ENCODE assay signal across 8 cellular contexts in genomic region chr22:20080445-20080775, GRCh38. TPM values are rescaled to one million over a fixed set of nuclear protein-coding genes. Genes with fewer than 3 reads are reported as not detected.
DNase-seq lines count a peak whose midpoint lies in the region; ATAC-seq and TF ChIP-seq lines count a peak whose summit lies in the region.

No MANE protein-coding gene starts in this region.

- peaks cover 60% of the 10 kb centered on the region for H3K79me2 ChIP-seq in DND-41 (ENCODE audit: insufficient read depth, low read length)

- H3K9me3 ChIP-seq in DND-41 (ENCODE audit: insufficient read depth, low read length, severe bottlenecking) (no peaks in the 10 kb centered on the region), breast epithelium (no peaks in the 10 kb centered on the region)

- H3K27ac ChIP-seq in DND-41 (ENCODE audit: low read length): peak overlapping the region; percentile 83
- peak overlapping the region; percentile 90 to 96 for H3K27ac ChIP-seq in breast epithelium

- no peak for TF ChIP-seq POLR2A in breast epithelium (IDR thresholded peaks at IDR 0.05)

- peaks cover 44% of the 10 kb centered on the region for H4K20me1 ChIP-seq in DND-41 (ENCODE audit: insufficient read depth, low read length)

- ATAC-seq in DND-41 (ENCODE audit: insufficient read depth, low read depth) (peak; percentile 68), GM19468 (IDR thresholded peaks at IDR 0.05; ENCODE audit: extremely low read depth, unreplicated experiment) (peak; percentile 56)

- peak overlapping the region; percentile 85 for H3K9ac ChIP-seq in DND-41 (ENCODE audit: low read depth, low read length)

- TF ChIP-seq CTCF in DND-41 (IDR thresholded peaks at IDR 0.05; ENCODE audit: borderline replicate concordance, extremely low read depth, low read length, poor library complexity, severe bottlenecking): no peak
- no peak for TF ChIP-seq CTCF in breast epithelium (IDR thresholded peaks at IDR 0.05)

- DNase-seq in DND-41 (peak; percentile 75), HK-2 (ENCODE audit: unreplicated experiment) (peak; percentile 52), T-helper 9 cell (peak; percentile 67), breast epithelium (ENCODE audit: low spot score in 2 of 2) (peak in 1 of 2 donors; percentile 29), iris pigment epithelial cell (ENCODE audit: low read depth) (peak; percentile 48), DMS153 treated with DMSO at 0.1 percent for 48 hours (lab: John Stamatoyannopoulos, UW; ENCODE audit: unreplicated experiment) (no peak)
- peak; percentile 24 to 50 for DNase-seq in stimulated activated CD4-positive, alpha-beta T cell treated with anti-CD3 and anti-CD28 coated beads, Interleukin-1b, Interleukin-23, amount 100 ng/mL, for 1 hour (ENCODE audit: low read depth in 2 of 2)

- H3K27me3 ChIP-seq in DND-41 (ENCODE audit: insufficient read depth, low read length, poor library complexity): no peaks in the 10 kb centered on the region
- no peaks in the 10 kb centered on the region for H3K27me3 ChIP-seq in breast epithelium

- H2AFZ ChIP-seq in DND-41 (ENCODE audit: low read depth, low read length): peak overlapping the region; percentile 71

- peaks cover 56% of the 10 kb centered on the region for H3K4me1 ChIP-seq in DND-41 (ENCODE audit: insufficient read depth, low read length)
- H3K4me1 ChIP-seq in breast epithelium: peaks cover 4 to 9% of the 10 kb centered on the region in 2 donors

- H3K36me3 ChIP-seq in DND-41 (ENCODE audit: insufficient read depth, low read length): peaks cover 43% of the 10 kb centered on the region
- H3K36me3 ChIP-seq in breast epithelium: no peaks in the 10 kb centered on the region

- intact Hi-C loops in breast epithelium (cut with DNase I; ENCODE audit: low total_unique reads): no loop called here

- peak overlapping the region; percentile 97 for H3K4me2 ChIP-seq in DND-41 (ENCODE audit: insufficient read depth, low read length)

- peak overlapping the region; percentile 70 to 76; a peak in 3 of 4 replicates for H3K4me3 ChIP-seq in DND-41 (ENCODE audit: low read depth in 1 of 2, low read length in 2 of 2)
- H3K4me3 ChIP-seq in breast epithelium: peak overlapping the region; percentile 72 to 84 (median 81)

RNA-seq across cellular contexts. Expression of gene DGCR8, which starts 0.4 kb away (rescaled TPM):
- 10 to 100 TPM; 18.4 to 34.7 (median 29.0) TPM for total RNA-seq in breast epithelium

RNA-seq across cellular contexts. Expression of gene RANBP1, which starts 35.5 kb away (rescaled TPM):
- total RNA-seq in breast epithelium: 100 to 1,000 TPM; 131 to 202 (median 146) TPM

RNA-seq across cellular contexts. Expression of gene TRMT2A, which starts 36.6 kb away (rescaled TPM):
- 10 to 100 TPM; 49.8 to 72.4 (median 51.1) TPM for total RNA-seq in breast epithelium

RNA-seq across cellular contexts. Expression of gene ZDHHC8, which starts 51.2 kb away (rescaled TPM):
- total RNA-seq in breast epithelium: 10 to 100 TPM; 10.2 to 14.1 (median 11.2) TPM

RNA-seq across cellular contexts. Expression of gene TANGO2, which starts 59.5 kb away (rescaled TPM):
- total RNA-seq in breast epithelium: 10 to 100 TPM; 25.9 to 55.4 (median 33.4) TPM
